Comparison of ENCODE assay signal across 20 cellular contexts in the genomic region with DNA sequence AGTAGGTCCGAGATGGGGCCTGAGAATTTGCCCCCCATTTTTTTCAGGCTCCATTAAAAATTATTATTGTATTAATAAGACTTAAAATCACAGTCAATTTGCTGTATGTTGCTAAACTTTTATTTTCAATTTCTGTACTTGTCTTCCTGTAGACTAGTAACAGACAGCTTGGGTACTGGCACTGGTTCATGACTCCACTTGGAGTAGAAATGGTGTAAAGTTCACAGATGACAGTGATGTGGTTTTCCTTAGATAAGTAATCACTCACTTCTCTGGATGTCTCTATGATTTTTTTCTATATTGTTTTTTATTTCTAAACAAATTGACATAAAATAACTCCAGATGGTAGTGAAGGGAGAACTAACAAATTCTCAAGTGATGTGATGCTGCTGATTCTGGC. TPM values are rescaled to one million over a fixed set of nuclear protein-coding genes. Genes with fewer than 3 reads are reported as not detected.
DNase-seq lines count a peak whose midpoint lies in the region; ATAC-seq and TF ChIP-seq lines count a peak whose summit lies in the region.
"Had no signal": no experiment of that assay in that cellular context is flagged by ENCODE, and none has a peak within 500 bp of the region (broad histone marks: within the 10 kb centered on the region; RNA-seq: fewer than 3 reads in every experiment).

No MANE protein-coding gene starts in this region.

- no peaks in the 10 kb centered on the region for H3K27me3 Mint-ChIP-seq in activated naive CD8-positive, alpha-beta T cell treated with anti-CD3 and anti-CD28 coated beads, Interleukin-2, amount 50 U/mL, for 24 hours
- H3K27me3 Mint-ChIP-seq in activated naive CD8-positive, alpha-beta T cell treated with anti-CD3 and anti-CD28 coated beads for 36 hours, result no peaks in the 10 kb centered on the region
- H3K27me3 Mint-ChIP-seq in T-helper 17 cell, result no peaks in the 10 kb centered on the region
- H3K27me3 Mint-ChIP-seq in natural killer cell (ENCODE audit: low read depth in 2 of 2), result no peaks in the 10 kb centered on the region

- H3K79me2 ChIP-seq in PC-3 (ENCODE audit: low read length), result no peaks in the 10 kb centered on the region

- BruUV-seq in PC-3 (replicated peaks; lab: Mats Ljungman, UMichigan), result no TSS peak

- no peaks in the 10 kb centered on the region for H3K4me1 ChIP-seq in PC-3 (ENCODE audit: insufficient read depth, low read length)
- H3K4me1 ChIP-seq: BLaER1, Peyer's patch had no signal

- H3K9ac ChIP-seq in PC-3 (ENCODE audit: low read length), result no peak overlapping the region
- H3K9ac ChIP-seq: BLaER1 had no signal

- H3K4me2 ChIP-seq in PC-3 (ENCODE audit: low read length), result no peak overlapping the region
- H3K4me2 ChIP-seq: BLaER1 had no signal

- peak overlapping the region; percentile 21 for H3K27ac Mint-ChIP-seq in activated naive CD8-positive, alpha-beta T cell treated with anti-CD3 and anti-CD28 coated beads, Interleukin-2, amount 50 U/mL, for 24 hours
- H3K27ac Mint-ChIP-seq in activated naive CD8-positive, alpha-beta T cell treated with anti-CD3 and anti-CD28 coated beads for 36 hours, result no peak overlapping the region
- H3K27ac Mint-ChIP-seq in T-helper 17 cell, result peak overlapping the region; percentile 16
- peak overlapping the region; percentile 73 to 75 for H3K27ac Mint-ChIP-seq in natural killer cell

- no peaks in the 10 kb centered on the region for H3K9me3 ChIP-seq in T-helper 17 cell (ENCODE audit: control insufficient read depth, low read length, poor library complexity, severe bottlenecking)
- H3K9me3 ChIP-seq in PC-3 (ENCODE audit: low read length), result no peaks in the 10 kb centered on the region
- H3K9me3 ChIP-seq: BLaER1, Peyer's patch had no signal

- H2AFZ ChIP-seq in PC-3 (ENCODE audit: low read length), result no peak overlapping the region

- H4K20me1 ChIP-seq in PC-3 (ENCODE audit: low read length), result no peaks in the 10 kb centered on the region
- H4K20me1 ChIP-seq: BLaER1 had no signal

- TF ChIP-seq CTCF in natural killer cell (IDR thresholded peaks at IDR 0.05), result no peak
- TF ChIP-seq CTCF in PC-3 (conservative IDR thresholded peaks at IDR 0.05; ENCODE audit: low read depth, low read length), result no peak

- H3K36me3 Mint-ChIP-seq in activated naive CD8-positive, alpha-beta T cell treated with anti-CD3 and anti-CD28 coated beads, Interleukin-2, amount 50 U/mL, for 24 hours (ENCODE audit: low read depth), result peaks cover 4% of the 10 kb centered on the region
- H3K36me3 Mint-ChIP-seq in activated naive CD8-positive, alpha-beta T cell treated with anti-CD3 and anti-CD28 coated beads for 36 hours, result peaks cover 3% of the 10 kb centered on the region
- H3K36me3 Mint-ChIP-seq in T-helper 17 cell (ENCODE audit: low read depth) (no peaks in the 10 kb centered on the region), natural killer cell (no peaks in the 10 kb centered on the region)

- no peaks in the 10 kb centered on the region for H3K9me2 ChIP-seq in PC-3 (replicated peaks; ENCODE audit: low read length)

- CTCF ChIA-PET in PC-3 (lab: Charles Lee), result no interaction called here

- no peak for DNase-seq in activated naive CD8-positive, alpha-beta T cell treated with anti-CD3 and anti-CD28 coated beads, Interleukin-2, amount 50 U/mL, for 24 hours
- no peak for DNase-seq in activated naive CD8-positive, alpha-beta T cell treated with anti-CD3 and anti-CD28 coated beads for 36 hours
- no peak for DNase-seq in T-helper 17 cell
- DNase-seq in natural killer cell, result no peak
- no peak for DNase-seq in HPDE6-E6E7 (ENCODE audit: extremely low spot score)
- no peak for DNase-seq in PC-3
- DNase-seq in activated CD8-positive, alpha-beta memory T cell treated with anti-CD3 and anti-CD28 coated beads, Interleukin-2, amount 50 U/mL, for 48 hours, result no peak
- DNase-seq: ACHN, GOT3, KG1, NCI-H1092 treated with DMSO at 0.1 percent for 48 hours, NCI-H146, NCI-H2029 treated with DMSO at 0.1 percent for 48 hours, NCI-H2171 treated with DMSO at 0.1 percent for 48 hours, NCI-H524 treated with DMSO at 0.1 percent for 48 hours, NCI-H82, Peyer's patch had no signal

- peaks cover 21% of the 10 kb centered on the region for H3K9me3 Mint-ChIP-seq in activated naive CD8-positive, alpha-beta T cell treated with anti-CD3 and anti-CD28 coated beads, Interleukin-2, amount 50 U/mL, for 24 hours
- peaks cover 9% of the 10 kb centered on the region for H3K9me3 Mint-ChIP-seq in activated naive CD8-positive, alpha-beta T cell treated with anti-CD3 and anti-CD28 coated beads for 36 hours
- peaks cover 3 to 4% of the 10 kb centered on the region in 2 donors for H3K9me3 Mint-ChIP-seq in natural killer cell

- H3K4me1 Mint-ChIP-seq in activated naive CD8-positive, alpha-beta T cell treated with anti-CD3 and anti-CD28 coated beads, Interleukin-2, amount 50 U/mL, for 24 hours, result peaks cover 15% of the 10 kb centered on the region
- peaks cover 9% of the 10 kb centered on the region for H3K4me1 Mint-ChIP-seq in activated naive CD8-positive, alpha-beta T cell treated with anti-CD3 and anti-CD28 coated beads for 36 hours
- peaks cover 9% of the 10 kb centered on the region for H3K4me1 Mint-ChIP-seq in T-helper 17 cell
- H3K4me1 Mint-ChIP-seq in natural killer cell, result peaks cover 15 to 20% of the 10 kb centered on the region in 2 donors

- POLR2A ChIA-PET in PC-3 (lab: Charles Lee; ENCODE audit: unreplicated experiment), result no interaction called here

- H3K27ac ChIP-seq in PC-3 (ENCODE audit: low read length), result no peak overlapping the region
- H3K27ac ChIP-seq: BLaER1, Peyer's patch had no signal

- no peak overlapping the region for H3K4me3 ChIP-seq in PC-3 (ENCODE audit: low read length)
- H3K4me3 ChIP-seq: BLaER1, Peyer's patch had no signal

- no peaks in the 10 kb centered on the region for H3K27me3 ChIP-seq in PC-3 (ENCODE audit: low read length)
- H3K27me3 ChIP-seq: BLaER1, Peyer's patch had no signal

- no peak overlapping the region for H3K4me3 Mint-ChIP-seq in activated naive CD8-positive, alpha-beta T cell treated with anti-CD3 and anti-CD28 coated beads, Interleukin-2, amount 50 U/mL, for 24 hours
- H3K4me3 Mint-ChIP-seq in activated naive CD8-positive, alpha-beta T cell treated with anti-CD3 and anti-CD28 coated beads for 36 hours, result no peak overlapping the region
- H3K4me3 Mint-ChIP-seq in T-helper 17 cell (no peak overlapping the region), natural killer cell (no peak overlapping the region)

- ATAC-seq in activated naive CD8-positive, alpha-beta T cell treated with anti-CD3 and anti-CD28 coated beads, Interleukin-2, amount 50 U/mL, for 24 hours, result no peak
- ATAC-seq in T-helper 17 cell (no peak), natural killer cell (no peak), PC-3 (no peak)
- ATAC-seq: HCT116 had no signal

- no peaks in the 10 kb centered on the region for H3K36me3 ChIP-seq in PC-3 (ENCODE audit: low read depth, low read length)
- H3K36me3 ChIP-seq: BLaER1, Peyer's patch had no signal

- no peaks in the 10 kb centered on the region for H3F3A ChIP-seq in PC-3 (ENCODE audit: low read length, unreplicated experiment)

- intact Hi-C loops in natural killer cell (cut with micrococcal nuclease) (no loop called here), PC-3 (cut with micrococcal nuclease) (no loop called here)

RNA-seq across cellular contexts. Expression of a gene that starts 15.6 kb away (rescaled TPM):
- total RNA-seq in activated naive CD8-positive, alpha-beta T cell treated with anti-CD3 and anti-CD28 coated beads for 36 hours, result 1 to 10 TPM in 1 of 2 experiments, under 1 TPM in 1; 0.82 to 1.3 TPM
- total RNA-seq in T-helper 17 cell (under 1 TPM; 0.65 to 0.97 TPM), natural killer cell (1 to 10 TPM in 2 of 3 donors, under 1 TPM in 1; 0.48 to 2.3 (median 2.1) TPM), PC-3 (2014; rRNA removed) (not detected in 2 replicates)
- total RNA-seq: Daoy, Peyer's patch had no signal

RNA-seq across cellular contexts. Expression of a gene that starts 40.9 kb away (rescaled TPM):
- total RNA-seq in activated naive CD8-positive, alpha-beta T cell treated with anti-CD3 and anti-CD28 coated beads for 36 hours, result 10 to 100 TPM; 12.9 to 16.4 TPM
- 10 to 100 TPM; 11.6 to 13.3 TPM for total RNA-seq in T-helper 17 cell
- 10 to 100 TPM; 24.9 to 52.3 (median 43.9) TPM for total RNA-seq in natural killer cell
- total RNA-seq in PC-3 (2014; rRNA removed), result not detected in 2 replicates
- total RNA-seq: Daoy had no signal

Comparison
In these comparisons a context has a peak if more than half of its experiments do, and no peak if none do; other contexts are left out.
1. RNA of a gene that starts 40.9 kb away (total RNA-seq): 24.9 to 52.3 TPM in natural killer cell, 12.9 to 16.4 TPM in activated naive CD8-positive, alpha-beta T cell treated with anti-CD3 and anti-CD28 coated beads for 36 hours and 11.6 to 13.3 TPM in T-helper 17 cell; not detected in PC-3; every median in the first group is over 10 times any median in the second.